1 cellular context compared by ENCODE assay signal in genomic region chr18:21481739-21482138, GRCh38.
TF ChIP-seq lines count a peak whose summit lies in the region.

No MANE protein-coding gene starts in this region.

TF ChIP-seq in GM23338, 12 proteins besides CTCF, POLR2A, EP300 and RAD21 (continued from another document):
- TF ChIP-seq, protein P1, sequence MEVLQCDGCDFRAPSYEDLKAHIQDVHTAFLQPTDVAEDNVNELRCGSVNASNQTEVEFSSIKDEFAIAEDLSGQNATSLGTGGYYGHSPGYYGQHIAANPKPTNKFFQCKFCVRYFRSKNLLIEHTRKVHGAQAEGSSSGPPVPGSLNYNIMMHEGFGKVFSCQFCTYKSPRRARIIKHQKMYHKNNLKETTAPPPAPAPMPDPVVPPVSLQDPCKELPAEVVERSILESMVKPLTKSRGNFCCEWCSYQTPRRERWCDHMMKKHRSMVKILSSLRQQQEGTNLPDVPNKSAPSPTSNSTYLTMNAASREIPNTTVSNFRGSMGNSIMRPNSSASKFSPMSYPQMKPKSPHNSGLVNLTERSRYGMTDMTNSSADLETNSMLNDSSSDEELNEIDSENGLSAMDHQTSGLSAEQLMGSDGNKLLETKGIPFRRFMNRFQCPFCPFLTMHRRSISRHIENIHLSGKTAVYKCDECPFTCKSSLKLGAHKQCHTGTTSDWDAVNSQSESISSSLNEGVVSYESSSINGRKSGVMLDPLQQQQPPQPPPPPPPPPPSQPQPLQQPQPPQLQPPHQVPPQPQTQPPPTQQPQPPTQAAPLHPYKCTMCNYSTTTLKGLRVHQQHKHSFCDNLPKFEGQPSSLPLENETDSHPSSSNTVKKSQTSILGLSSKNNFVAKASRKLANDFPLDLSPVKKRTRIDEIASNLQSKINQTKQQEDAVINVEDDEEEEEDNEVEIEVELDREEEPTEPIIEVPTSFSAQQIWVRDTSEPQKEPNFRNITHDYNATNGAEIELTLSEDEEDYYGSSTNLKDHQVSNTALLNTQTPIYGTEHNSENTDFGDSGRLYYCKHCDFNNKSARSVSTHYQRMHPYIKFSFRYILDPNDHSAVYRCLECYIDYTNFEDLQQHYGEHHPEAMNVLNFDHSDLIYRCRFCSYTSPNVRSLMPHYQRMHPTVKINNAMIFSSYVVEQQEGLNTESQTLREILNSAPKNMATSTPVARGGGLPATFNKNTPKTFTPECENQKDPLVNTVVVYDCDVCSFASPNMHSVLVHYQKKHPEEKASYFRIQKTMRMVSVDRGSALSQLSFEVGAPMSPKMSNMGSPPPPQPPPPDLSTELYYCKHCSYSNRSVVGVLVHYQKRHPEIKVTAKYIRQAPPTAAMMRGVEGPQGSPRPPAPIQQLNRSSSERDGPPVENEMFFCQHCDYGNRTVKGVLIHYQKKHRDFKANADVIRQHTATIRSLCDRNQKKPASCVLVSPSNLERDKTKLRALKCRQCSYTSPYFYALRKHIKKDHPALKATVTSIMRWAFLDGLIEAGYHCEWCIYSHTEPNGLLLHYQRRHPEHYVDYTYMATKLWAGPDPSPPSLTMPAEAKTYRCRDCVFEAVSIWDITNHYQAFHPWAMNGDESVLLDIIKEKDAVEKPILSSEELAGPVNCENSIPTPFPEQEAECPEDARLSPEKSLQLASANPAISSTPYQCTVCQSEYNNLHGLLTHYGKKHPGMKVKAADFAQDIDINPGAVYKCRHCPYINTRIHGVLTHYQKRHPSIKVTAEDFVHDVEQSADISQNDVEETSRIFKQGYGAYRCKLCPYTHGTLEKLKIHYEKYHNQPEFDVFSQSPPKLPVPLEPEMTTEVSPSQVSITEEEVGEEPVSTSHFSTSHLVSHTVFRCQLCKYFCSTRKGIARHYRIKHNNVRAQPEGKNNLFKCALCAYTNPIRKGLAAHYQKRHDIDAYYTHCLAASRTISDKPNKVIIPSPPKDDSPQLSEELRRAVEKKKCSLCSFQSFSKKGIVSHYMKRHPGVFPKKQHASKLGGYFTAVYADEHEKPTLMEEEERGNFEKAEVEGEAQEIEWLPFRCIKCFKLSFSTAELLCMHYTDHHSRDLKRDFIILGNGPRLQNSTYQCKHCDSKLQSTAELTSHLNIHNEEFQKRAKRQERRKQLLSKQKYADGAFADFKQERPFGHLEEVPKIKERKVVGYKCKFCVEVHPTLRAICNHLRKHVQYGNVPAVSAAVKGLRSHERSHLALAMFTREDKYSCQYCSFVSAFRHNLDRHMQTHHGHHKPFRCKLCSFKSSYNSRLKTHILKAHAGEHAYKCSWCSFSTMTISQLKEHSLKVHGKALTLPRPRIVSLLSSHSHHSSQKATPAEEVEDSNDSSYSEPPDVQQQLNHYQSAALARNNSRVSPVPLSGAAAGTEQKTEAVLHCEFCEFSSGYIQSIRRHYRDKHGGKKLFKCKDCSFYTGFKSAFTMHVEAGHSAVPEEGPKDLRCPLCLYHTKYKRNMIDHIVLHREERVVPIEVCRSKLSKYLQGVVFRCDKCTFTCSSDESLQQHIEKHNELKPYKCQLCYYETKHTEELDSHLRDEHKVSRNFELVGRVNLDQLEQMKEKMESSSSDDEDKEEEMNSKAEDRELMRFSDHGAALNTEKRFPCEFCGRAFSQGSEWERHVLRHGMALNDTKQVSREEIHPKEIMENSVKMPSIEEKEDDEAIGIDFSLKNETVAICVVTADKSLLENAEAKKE (CRISPR knock-in tag; IDR thresholded peaks at IDR 0.05): no peak
- TF ChIP-seq ETS1 (IDR thresholded peaks at IDR 0.05) (no peak), ZNF331 (CRISPR knock-in tag; IDR thresholded peaks at IDR 0.05; ENCODE audit: low read depth) (no peak), ZNF114 (CRISPR knock-in tag; IDR thresholded peaks at IDR 0.05) (no peak), CREB1 (CRISPR knock-in tag; IDR thresholded peaks at IDR 0.05; ENCODE audit: low read depth) (no peak), NANOG (IDR thresholded peaks at IDR 0.05; ENCODE audit: borderline replicate concordance) (no peak), STAT1 (IDR thresholded peaks at IDR 0.05; ENCODE audit: unreplicated experiment) (no peak), EZH2 (IDR thresholded peaks at IDR 0.05; ENCODE audit: low read depth, unreplicated experiment) (no peak)
